8 cellular contexts compared by ENCODE assay signal in genomic region chr6:43724914-43725642, GRCh38. TPM values are rescaled to one million over a fixed set of nuclear protein-coding genes. Genes with fewer than 3 reads are reported as not detected.
DNase-seq lines count a peak whose midpoint lies in the region; FAIRE-seq and TF ChIP-seq lines count a peak whose summit lies in the region.

No MANE protein-coding gene starts in this region.

- H3K36me3 ChIP-seq in SJSA1: no peaks in the 10 kb centered on the region
- no peaks in the 10 kb centered on the region for H3K36me3 ChIP-seq in left ventricle myocardium inferior

- H3K27ac Mint-ChIP-seq in mesothelial cell of epicardium: no peak overlapping the region

- FAIRE-seq in GM19239 (lab: Jason Lieb, UNC): peak; percentile 84

- H3K27ac ChIP-seq in SJSA1 (no peak overlapping the region), left ventricle myocardium inferior (replicated peaks) (no peak overlapping the region)

- peak; percentile 92 for DNase-seq in AG08396 (ENCODE audit: low spot score)
- DNase-seq in GM19239 (ENCODE audit: insufficient read length, low spot score): peak; percentile 37
- peak; percentile 93 for DNase-seq in HPDE6-E6E7 (ENCODE audit: extremely low spot score)
- DNase-seq in SJSA1 (ENCODE audit: low read depth in 1 of 2, low spot score in 2 of 2): peak; percentile 87 to 93
- peak; percentile 63 for DNase-seq in activated gamma-delta T cell treated with anti-CD3 and anti-CD28 coated beads, Interleukin-2, amount 50 U/mL, for 16 hours (ENCODE audit: low read depth)
- DNase-seq in left ventricle myocardium inferior: peak; percentile 70
- DNase-seq in stimulated activated CD4-positive, alpha-beta T cell treated with anti-CD3 and anti-CD28 coated beads, Interleukin-2, amount 100 ng/mL, for 48 hours: peak; percentile 66 to 70
- no peak for DNase-seq in mesothelial cell of epicardium (ENCODE audit: low spot score in 2 of 2, unreplicated experiment in 2 of 2)

- intact Hi-C loops in left ventricle myocardium inferior (cut with micrococcal nuclease): loop anchor here (2.0 kb wide), 1 partner anchor 354 kb away; no protein-coding TSS in a partner anchor

- peaks cover 11% of the 10 kb centered on the region for H3K27me3 Mint-ChIP-seq in mesothelial cell of epicardium (ENCODE audit: low read depth)

- H3K9me3 Mint-ChIP-seq in mesothelial cell of epicardium: no peaks in the 10 kb centered on the region

- TF ChIP-seq CTCF in left ventricle myocardium inferior (IDR thresholded peaks at IDR 0.05; ENCODE audit: borderline replicate concordance) (no peak), mesothelial cell of epicardium (IDR thresholded peaks at IDR 0.05; ENCODE audit: unreplicated experiment) (no peak)

- H3K4me1 ChIP-seq in SJSA1 (replicated peaks) (peaks cover 17% of the 10 kb centered on the region), left ventricle myocardium inferior (no peaks in the 10 kb centered on the region)

- H3K4me3 ChIP-seq in SJSA1 (no peak overlapping the region), left ventricle myocardium inferior (no peak overlapping the region)

- no peaks in the 10 kb centered on the region for H3K36me3 Mint-ChIP-seq in mesothelial cell of epicardium

- 0 out of 2 replicates have a peak, but pooled peaks cover 3% of the 10 kb centered on the region for H3K27me3 ChIP-seq in SJSA1 (replicated peaks)
- no peaks in the 10 kb centered on the region for H3K27me3 ChIP-seq in left ventricle myocardium inferior (ENCODE audit: low read depth)

- H3K4me3 Mint-ChIP-seq in mesothelial cell of epicardium: no peak overlapping the region

- peaks cover 23% of the 10 kb centered on the region for H3K4me1 Mint-ChIP-seq in mesothelial cell of epicardium

- H3K9me3 ChIP-seq in SJSA1 (replicated peaks) (no peaks in the 10 kb centered on the region), left ventricle myocardium inferior (replicated peaks) (peaks cover 8% of the 10 kb centered on the region)

RNA-seq across cellular contexts. Expression of gene MRPS18A, which starts 37.5 kb away (rescaled TPM):
- total RNA-seq in SJSA1 (2014; rRNA removed; shearing (Covaris generic)): 47.9 and 57.6 TPM in 2 replicates
- total RNA-seq in left ventricle myocardium inferior: 41.8 TPM
- 41.4 to 46.6 TPM (median 46.0 TPM) in 3 replicates for total RNA-seq in mesothelial cell of epicardium

RNA-seq across cellular contexts. Expression of gene VEGFA, which starts 44.9 kb away (rescaled TPM):
- 61.0 and 80.2 TPM in 2 replicates for total RNA-seq in SJSA1 (2014; rRNA removed; shearing (Covaris generic))
- total RNA-seq in left ventricle myocardium inferior (359 TPM), mesothelial cell of epicardium (181 to 186 TPM (median 185 TPM) in 3 replicates)

Comparison
In these comparisons a context has a peak if more than half of its experiments do, and no peak if none do; other contexts are left out.
1. DNase-seq: peak in AG08396 (single experiment), GM19239 (single experiment), HPDE6-E6E7 (single experiment), SJSA1 (2 of 2), activated gamma-delta T cell treated with anti-CD3 and anti-CD28 coated beads, Interleukin-2, amount 50 U/mL, for 16 hours (single experiment), left ventricle myocardium inferior (single experiment) and stimulated activated CD4-positive, alpha-beta T cell treated with anti-CD3 and anti-CD28 coated beads, Interleukin-2, amount 100 ng/mL, for 48 hours (2 of 2); none in mesothelial cell of epicardium (0 of 2).